In the genomic region with DNA sequence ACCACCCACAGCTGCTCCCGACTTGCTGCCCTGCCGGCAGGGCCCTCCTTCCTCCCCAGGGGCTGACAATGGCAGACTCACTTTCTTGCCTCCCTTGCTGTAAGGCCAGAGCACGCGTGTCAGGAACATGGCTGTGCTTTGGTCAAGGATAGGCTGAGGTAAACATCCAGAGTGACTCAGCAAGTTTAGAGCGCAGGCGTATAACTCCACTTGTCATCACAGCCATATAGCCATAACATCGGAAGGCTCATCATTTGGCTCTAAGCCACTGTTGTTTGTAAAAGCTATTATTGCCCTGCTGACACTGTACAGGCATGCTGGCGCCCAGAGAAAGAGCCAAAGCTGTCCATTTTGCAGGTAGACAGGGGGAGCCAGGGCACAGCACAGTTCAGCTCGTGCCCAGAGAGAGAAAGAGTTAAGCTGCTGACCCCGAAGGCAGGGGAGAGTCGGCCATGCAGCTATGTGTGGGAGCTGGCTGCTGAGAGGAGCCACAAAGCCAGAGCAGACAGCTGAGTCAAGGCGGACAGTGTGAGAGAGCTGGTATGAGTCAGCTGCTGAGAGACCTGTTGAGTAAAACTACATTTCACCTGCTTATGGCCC, we compare ENCODE assay signal across 1 cellular context.
TF ChIP-seq lines count a peak whose summit lies in the region.

No MANE protein-coding gene starts in this region.

TF ChIP-seq in HepG2, 621 proteins besides CTCF, POLR2A, EP300 and RAD21:
- TF ChIP-seq, protein P1, sequence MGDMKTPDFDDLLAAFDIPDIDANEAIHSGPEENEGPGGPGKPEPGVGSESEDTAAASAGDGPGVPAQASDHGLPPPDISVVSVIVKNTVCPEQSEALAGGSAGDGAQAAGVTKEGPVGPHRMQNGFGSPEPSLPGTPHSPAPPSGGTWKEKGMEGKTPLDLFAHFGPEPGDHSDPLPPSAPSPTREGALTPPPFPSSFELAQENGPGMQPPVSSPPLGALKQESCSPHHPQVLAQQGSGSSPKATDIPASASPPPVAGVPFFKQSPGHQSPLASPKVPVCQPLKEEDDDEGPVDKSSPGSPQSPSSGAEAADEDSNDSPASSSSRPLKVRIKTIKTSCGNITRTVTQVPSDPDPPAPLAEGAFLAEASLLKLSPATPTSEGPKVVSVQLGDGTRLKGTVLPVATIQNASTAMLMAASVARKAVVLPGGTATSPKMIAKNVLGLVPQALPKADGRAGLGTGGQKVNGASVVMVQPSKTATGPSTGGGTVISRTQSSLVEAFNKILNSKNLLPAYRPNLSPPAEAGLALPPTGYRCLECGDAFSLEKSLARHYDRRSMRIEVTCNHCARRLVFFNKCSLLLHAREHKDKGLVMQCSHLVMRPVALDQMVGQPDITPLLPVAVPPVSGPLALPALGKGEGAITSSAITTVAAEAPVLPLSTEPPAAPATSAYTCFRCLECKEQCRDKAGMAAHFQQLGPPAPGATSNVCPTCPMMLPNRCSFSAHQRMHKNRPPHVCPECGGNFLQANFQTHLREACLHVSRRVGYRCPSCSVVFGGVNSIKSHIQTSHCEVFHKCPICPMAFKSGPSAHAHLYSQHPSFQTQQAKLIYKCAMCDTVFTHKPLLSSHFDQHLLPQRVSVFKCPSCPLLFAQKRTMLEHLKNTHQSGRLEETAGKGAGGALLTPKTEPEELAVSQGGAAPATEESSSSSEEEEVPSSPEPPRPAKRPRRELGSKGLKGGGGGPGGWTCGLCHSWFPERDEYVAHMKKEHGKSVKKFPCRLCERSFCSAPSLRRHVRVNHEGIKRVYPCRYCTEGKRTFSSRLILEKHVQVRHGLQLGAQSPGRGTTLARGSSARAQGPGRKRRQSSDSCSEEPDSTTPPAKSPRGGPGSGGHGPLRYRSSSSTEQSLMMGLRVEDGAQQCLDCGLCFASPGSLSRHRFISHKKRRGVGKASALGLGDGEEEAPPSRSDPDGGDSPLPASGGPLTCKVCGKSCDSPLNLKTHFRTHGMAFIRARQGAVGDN (CRISPR knock-in tag; IDR thresholded peaks at IDR 0.05) = peak; percentile 43
- TF ChIP-seq FOXP1 (IDR thresholded peaks at IDR 0.05) = no peak
- no peak for TF ChIP-seq FOXP1 (CRISPR knock-in tag; IDR thresholded peaks at IDR 0.05)
- peak; percentile 62; the same call in 1 of the 2 replicates for TF ChIP-seq NFE2L2 (IDR thresholded peaks at IDR 0.05; ENCODE audit: low read length)
